Comparison of ENCODE assay signal across 11 cellular contexts in the genomic region with DNA sequence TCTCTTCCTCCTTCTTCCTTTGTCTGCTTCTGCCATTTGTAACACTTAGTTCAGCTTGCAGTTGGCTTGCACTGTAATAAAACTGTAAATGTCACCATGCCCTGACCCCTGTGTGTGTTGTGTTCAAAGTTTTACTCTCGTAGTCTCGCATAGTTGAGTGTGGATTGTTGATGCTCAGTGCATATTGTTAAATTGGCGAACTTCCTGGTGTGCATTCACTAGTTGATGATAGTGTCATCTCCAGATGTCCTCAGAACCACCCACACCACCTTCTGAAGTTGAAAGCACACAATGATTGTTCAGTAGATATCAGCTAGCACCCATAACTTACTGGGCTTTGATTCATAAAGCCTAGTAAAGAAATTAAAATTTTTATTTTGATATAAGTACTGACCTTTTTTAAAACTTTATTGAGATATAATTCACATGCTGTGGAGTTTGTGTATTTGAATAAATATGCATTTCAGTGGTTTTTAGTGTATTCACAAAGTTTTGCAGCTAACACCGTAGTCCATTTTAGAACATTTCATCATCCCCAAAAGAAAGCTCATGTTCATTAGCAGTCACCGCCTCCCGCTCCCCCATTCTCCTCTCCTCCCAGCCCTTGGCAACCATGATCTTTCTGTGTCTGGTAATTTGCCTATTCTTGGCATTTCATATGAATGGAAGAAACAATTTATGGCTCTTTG. TPM values are rescaled to one million over a fixed set of nuclear protein-coding genes. Genes with fewer than 3 reads are reported as not detected.
DNase-seq lines count a peak whose midpoint lies in the region; ATAC-seq, FAIRE-seq and TF ChIP-seq lines count a peak whose summit lies in the region.
"Had no signal": no experiment of that assay in that cellular context is flagged by ENCODE, and none has a peak within 500 bp of the region (broad histone marks: within the 10 kb centered on the region; RNA-seq: fewer than 3 reads in every experiment).

No MANE protein-coding gene starts in this region.

- no peaks in the 10 kb centered on the region for H3K27me3 Mint-ChIP-seq in IgD-negative memory B cell
- no peaks in the 10 kb centered on the region for H3K27me3 Mint-ChIP-seq in endothelial cell (ENCODE audit: unreplicated experiment)

- peak overlapping the region; percentile 30; the same call in 2 of the 3 replicates for H3K27ac ChIP-seq in K562 (ENCODE audit: extremely low read depth, low read depth, low read length)

- H3K79me2 ChIP-seq in K562 (ENCODE audit: control insufficient read depth, insufficient read depth, low read length): peaks cover 99% of the 10 kb centered on the region

- TF ChIP-seq CTCF in K562 (IDR thresholded peaks at IDR 0.05 in 2 of 3, conservative IDR thresholded peaks at IDR 0.05 in 1 of 3; ENCODE audit: insufficient read depth in 2 of 3, low read depth in 1 of 3, low read length in 3 of 3) (0 out of 6 replicates have a peak, but pooled peaks of 1 of the 3 experiments have one; percentile 5), endothelial cell (IDR thresholded peaks at IDR 0.05; ENCODE audit: unreplicated experiment) (no peak)

- BruUV-seq in K562 (replicated peaks; lab: Mats Ljungman, UMichigan): no TSS peak

- H3K4me1 Mint-ChIP-seq in IgD-negative memory B cell (peaks cover 54 to 65% (median 64%) of the 10 kb centered on the region in 3 donors), endothelial cell (ENCODE audit: unreplicated experiment) (peaks cover 64% of the 10 kb centered on the region)
- H3K4me1 Mint-ChIP-seq in stimulated activated effector memory CD8-positive, alpha-beta T cell treated with anti-CD3 and anti-CD28 coated beads, Interleukin-12 subunit alpha, Interleukin-12 subunit beta, amount 100 ng/mL, for 72 hours: peaks cover 60% of the 10 kb centered on the region

- H3K9ac ChIP-seq in K562 (ENCODE audit: insufficient read depth in 1 of 2, low read depth in 2 of 2, low read length in 2 of 2): no peak overlapping the region

- DNase-seq in activated CD4-positive, alpha-beta T cell treated with anti-CD3 and anti-CD28 coated beads for 48 hours: peak; percentile 28
- no peak for DNase-seq in activated CD4-positive, alpha-beta T cell treated with anti-CD3 and anti-CD28 coated beads, Interleukin-2, amount 50 U/mL, for 48 hours
- DNase-seq in K562 (ENCODE audit: extremely low read depth in 1 of 4, low spot score in 3 of 4): peak in 1 of 4 experiments; percentile 58
- no peak for DNase-seq in stimulated activated effector memory CD8-positive, alpha-beta T cell treated with anti-CD3 and anti-CD28 coated beads, Interleukin-12 subunit alpha, Interleukin-12 subunit beta, amount 100 ng/mL, for 72 hours (ENCODE audit: low spot score in 2 of 2)
- DNase-seq in endothelial cell (ENCODE audit: low spot score): no peak
- no peak for DNase-seq in posterior vena cava (ENCODE audit: low spot score)
- DNase-seq: activated CD8-positive, alpha-beta memory T cell treated with anti-CD3 and anti-CD28 coated beads for 24 hours; right cardiac atrium had no signal

- no peaks in the 10 kb centered on the region for H3K27me3 ChIP-seq in K562 (ENCODE audit: control insufficient read depth in 2 of 2, insufficient read depth in 2 of 2, low read length in 2 of 2)

- CTCF ChIA-PET in K562 (lab: Yijun Ruan, JAX; ENCODE audit: low intra/inter-chr PET ratio): interaction anchor here (0.9 to 5.9 kb wide), 4 partner anchors 54 to 582 kb away, joined by 6 to 58 read pairs (median 34); no protein-coding TSS in a partner anchor

- H3K27ac Mint-ChIP-seq in IgD-negative memory B cell (peak overlapping the region; percentile 2 to 89 (median 51)), endothelial cell (ENCODE audit: unreplicated experiment) (no peak overlapping the region)
- no peak overlapping the region for H3K27ac Mint-ChIP-seq in stimulated activated effector memory CD8-positive, alpha-beta T cell treated with anti-CD3 and anti-CD28 coated beads, Interleukin-12 subunit alpha, Interleukin-12 subunit beta, amount 100 ng/mL, for 72 hours

- 16% methylated on average over 6 of the region's 6 CpGs for WGBS in K562 (ENCODE audit: insufficient coverage, low coverage, missing lambda C conversion rate)

- peak overlapping the region in 2 of 4 donors; percentile 38 to 47 for H3K4me3 Mint-ChIP-seq in IgD-negative memory B cell
- H3K4me3 Mint-ChIP-seq in stimulated activated effector memory CD8-positive, alpha-beta T cell treated with anti-CD3 and anti-CD28 coated beads, Interleukin-12 subunit alpha, Interleukin-12 subunit beta, amount 100 ng/mL, for 72 hours: no peak overlapping the region
- H3K4me3 Mint-ChIP-seq in endothelial cell (ENCODE audit: unreplicated experiment): no peak overlapping the region

- H3K9me3 Mint-ChIP-seq in IgD-negative memory B cell: no peaks in the 10 kb centered on the region
- H3K9me3 Mint-ChIP-seq in stimulated activated effector memory CD8-positive, alpha-beta T cell treated with anti-CD3 and anti-CD28 coated beads, Interleukin-12 subunit alpha, Interleukin-12 subunit beta, amount 100 ng/mL, for 72 hours: no peaks in the 10 kb centered on the region
- no peaks in the 10 kb centered on the region for H3K9me3 Mint-ChIP-seq in endothelial cell (ENCODE audit: unreplicated experiment)

- TF ChIP-seq POLR2A in K562 (conservative IDR thresholded peaks at IDR 0.05): no peak

- H2AFZ ChIP-seq in K562 (ENCODE audit: low read depth, low read length): no peak overlapping the region

- H4K20me1 ChIP-seq in K562 (replicated peaks; ENCODE audit: control insufficient read depth, insufficient read depth, low read length): peaks cover 38% of the 10 kb centered on the region

- ATAC-seq in K562 (peak; percentile 50), GM19463 (IDR thresholded peaks at IDR 0.05; ENCODE audit: unreplicated experiment) (no peak)
- peak; percentile 95 for ATAC-seq in stimulated activated effector memory CD8-positive, alpha-beta T cell treated with anti-CD3 and anti-CD28 coated beads, Interleukin-12 subunit alpha, Interleukin-12 subunit beta, amount 100 ng/mL, for 72 hours
- ATAC-seq: right cardiac atrium had no signal

- peak; percentile 56 for FAIRE-seq in K562 (lab: Jason Lieb, UNC)
- FAIRE-seq: keratinocyte had no signal

- peaks cover 12 to 52% of the 10 kb centered on the region in 2 experiments for H3K4me1 ChIP-seq in K562 (replicated peaks in 1 of 2; ENCODE audit: control insufficient read depth in 2 of 2, insufficient read depth in 2 of 2, low read length in 2 of 2)

- no peaks in the 10 kb centered on the region for H3K9me3 ChIP-seq in K562 (replicated peaks; ENCODE audit: control insufficient read depth, insufficient read depth, low read depth, low read length)

- TF ChIP-seq RAD21 in K562 (CRISPR knock-in tag; conservative IDR thresholded peaks at IDR 0.05 in 1 of 2, IDR thresholded peaks at IDR 0.05 in 1 of 2): 0 out of 4 replicates have a peak, but pooled peaks of 1 of the 2 experiments have one; percentile 8

- in situ Hi-C loops in K562 (cut with MboI): loop anchor here (5.0 kb wide), 2 partner anchors 102 to 212 kb away; no protein-coding TSS in a partner anchor

- H3K4me2 ChIP-seq in K562 (ENCODE audit: insufficient read depth, low read length): peak overlapping the region; percentile 49

- H3K9me1 ChIP-seq in K562 (ENCODE audit: control insufficient read depth, insufficient read depth, low read length): no peaks in the 10 kb centered on the region

- no peak overlapping the region for H3K4me3 ChIP-seq in K562

- H3K36me3 Mint-ChIP-seq in IgD-negative memory B cell: no peaks in the 10 kb centered on the region
- peaks cover 29% of the 10 kb centered on the region for H3K36me3 Mint-ChIP-seq in stimulated activated effector memory CD8-positive, alpha-beta T cell treated with anti-CD3 and anti-CD28 coated beads, Interleukin-12 subunit alpha, Interleukin-12 subunit beta, amount 100 ng/mL, for 72 hours
- no peaks in the 10 kb centered on the region for H3K36me3 Mint-ChIP-seq in endothelial cell (ENCODE audit: low read depth, unreplicated experiment)

- H3K36me3 ChIP-seq in K562 (ENCODE audit: control insufficient read depth, insufficient read depth, low read length): peaks cover 19% of the 10 kb centered on the region; the same call in 2 of the 3 replicates

- intact Hi-C loops in K562 (cut with micrococcal nuclease): no loop called here
- intact Hi-C loops in posterior vena cava (cut with DNase I): loop anchor here in 1 of 2 donors (5.0 to 10.0 kb wide), 3 partner anchors 50 to 212 kb away; no protein-coding TSS in a partner anchor

- POLR2A ChIA-PET in K562 (lab: Yijun Ruan, JAX): interaction anchor here (0.6 to 5.0 kb wide), 9 partner anchors 11 to 1006 kb away, joined by 3 to 68 read pairs (median 3); no protein-coding TSS in a partner anchor

- no peak for TF ChIP-seq EP300 in K562 (IDR thresholded peaks at IDR 0.05; ENCODE audit: low read length)

TF ChIP-seq in K562, 482 proteins besides CTCF, POLR2A, EP300 and RAD21 (continues in another document):
- TF ChIP-seq ELF4 (CRISPR knock-in tag; IDR thresholded peaks at IDR 0.05) (no peak; the same call in 1 of the 2 replicates), KDM1A (IDR thresholded peaks at IDR 0.05) (peak in 1 of 2 experiments; percentile 30; a peak in 1 of 4 replicates), ZEB2 (IDR thresholded peaks at IDR 0.05) (peak; percentile 60; the same call in 1 of the 2 replicates)

RNA-seq across cellular contexts. Expression of a gene that starts 25.0 kb away (rescaled TPM):
- polyA plus RNA-seq in IgD-negative memory B cell (95.8 TPM), K562 (2011; rRNA removed) (130 and 174 TPM in 2 replicates), K562 (2014; fragmentation: Illumina TruSeq; extraction: Trizol) (161 and 197 TPM in 2 replicates), K562 (2014; fragmentation: Nextera tagmentation; extraction: Ambion mirVana) (10 to 100 TPM; 61.7 to 61.9 TPM), K562 (2014; rRNA removed) (87.2 and 93.2 TPM in 2 replicates)
- 154 and 338 TPM in 2 replicates for total RNA-seq in K562 (2011; cell fraction: chromatin; rRNA removed; ENCODE audit: low replicate concordance)
- total RNA-seq in K562 (2011; cell fraction: nucleolus; rRNA removed): 84.7 and 99.0 TPM in 2 replicates
- 165 and 228 TPM in 2 replicates for total RNA-seq in K562 (2011; cell fraction: nucleoplasm; rRNA removed)
- total RNA-seq in K562 (2014; rRNA removed) (78.1 and 96.9 TPM in 2 replicates), K562 (2014; rRNA removed; fragmentation: Illumina TruSeq; extraction: Trizol) (116 and 129 TPM in 2 replicates), K562 (2015; rRNA removed; fragmentation: Illumina TruSeq; extraction: Trizol) (113 and 121 TPM in 2 replicates), K562 (2021) (166 and 171 TPM in 2 replicates), endothelial cell (ENCODE audit: unreplicated experiment) (81.2 TPM), posterior vena cava (10 to 100 TPM; 64.3 to 68.1 TPM)
- 147 and 220 TPM in 2 replicates for polyA plus RNA-seq in K562 (2011; cell fraction: cytosol; rRNA removed)
- polyA plus RNA-seq in K562 (2011; cell fraction: nucleus; rRNA removed): 170 and 240 TPM in 2 replicates
- 98.9 and 130 TPM in 2 replicates for polyA plus RNA-seq in K562 (2012)
- 228 and 275 TPM in 2 replicates for polyA minus RNA-seq in K562 (2011; rRNA and poly(A)+ RNA removed)
- polyA minus RNA-seq in K562 (2011; cell fraction: cytosol; rRNA and poly(A)+ RNA removed): 118 and 134 TPM in 2 replicates
- polyA minus RNA-seq in K562 (2011; cell fraction: nucleus; rRNA and poly(A)+ RNA removed): 62.6 and 87.9 TPM in 2 replicates

Comparison
In these comparisons a context has a peak if more than half of its experiments do, and no peak if none do; other contexts are left out.
1. H3K27ac Mint-ChIP-seq: peak in IgD-negative memory B cell (3 of 3); none in stimulated activated effector memory CD8-positive, alpha-beta T cell treated with anti-CD3 and anti-CD28 coated beads, Interleukin-12 subunit alpha, Interleukin-12 subunit beta, amount 100 ng/mL, for 72 hours (single experiment) and endothelial cell (single experiment).